ENCODE assay signal across 21 cellular contexts in genomic region chr4:144969793-144970192, GRCh38.
A peak's percentile ranks its signal among the peaks of the same experiment; 100 is the strongest.
DNase-seq lines count a peak whose midpoint lies in the region; ATAC-seq, FAIRE-seq and TF ChIP-seq lines count a peak whose summit lies in the region.
"Had no signal": no experiment of that assay in that cellular context is flagged by ENCODE, and none has a peak within 500 bp of the region (broad histone marks: within the 10 kb centered on the region; RNA-seq: fewer than 3 reads in every experiment).

No MANE protein-coding gene starts in this region.

- CTCF ChIA-PET in GM12878 (lab: Yijun Ruan, JAX), result interaction anchor here (1.7 kb wide), 1 partner anchor 67 kb away, joined by 9 read pairs; no protein-coding TSS in a partner anchor

- ATAC-seq in HG02870 (IDR thresholded peaks at IDR 0.05; ENCODE audit: unreplicated experiment), result peak; percentile 32
- ATAC-seq in HG03432 (IDR thresholded peaks at IDR 0.05; ENCODE audit: unreplicated experiment), result peak; percentile 24
- peak; percentile 67 for ATAC-seq in GM12878
- no peak for ATAC-seq in HG02759 (IDR thresholded peaks at IDR 0.05; ENCODE audit: unreplicated experiment)
- ATAC-seq: HCT116 had no signal

- no peaks in the 10 kb centered on the region; the same call in 2 of the 3 replicates for H3K9me3 ChIP-seq in GM12878 (replicated peaks; ENCODE audit: control insufficient read depth, insufficient read depth, low read length)
- H3K9me3 ChIP-seq: Caco-2 had no signal

- peak overlapping the region; percentile 45; the same call in 1 of the 2 replicates for H3K27ac ChIP-seq in GM12878 (ENCODE audit: control insufficient read depth, insufficient read depth)
- H3K27ac ChIP-seq: C4-2B, HL-60, KMS-11 had no signal

- DNase-seq in GM12891 (ENCODE audit: insufficient read length, low spot score) (no peak), GM12878 (ENCODE audit: low read depth, low spot score) (no peak), ecto neural progenitor cell (ENCODE audit: low spot score) (no peak)
- DNase-seq in activated CD4-positive, alpha-beta T cell treated with anti-CD3 and anti-CD28 coated beads for 48 hours, result no peak
- DNase-seq: AML-193; Caco-2; CD4-positive, alpha-beta T cell; GOT3; H7; HFFc6 had no signal

- TF ChIP-seq POLR2A in GM12891 (IDR thresholded peaks at IDR 0.05; ENCODE audit: low read depth, low read length) (no peak), GM12878 (IDR thresholded peaks at IDR 0.05; ENCODE audit: low read depth, low read length) (no peak)

- intact Hi-C loops in GM12878 (cut with micrococcal nuclease; ENCODE audit: unreplicated experiment), result loop anchor here (1.0 to 2.0 kb wide), 3 partner anchors 63 to 181 kb away; no protein-coding TSS in a partner anchor

- no peak overlapping the region for H3K9ac ChIP-seq in GM12878 (ENCODE audit: control insufficient read depth, insufficient read depth, low read length)
- H3K9ac ChIP-seq: KMS-11 had no signal

- TF ChIP-seq EP300 in GM12878 (IDR thresholded peaks at IDR 0.05; ENCODE audit: borderline replicate concordance in 1 of 2, control insufficient read depth in 1 of 2, low read depth in 2 of 2, low read length in 2 of 2), result no peak

- no peak overlapping the region for H3K4me2 ChIP-seq in GM12878 (ENCODE audit: control insufficient read depth, insufficient read depth)
- H3K4me2 ChIP-seq: KMS-11 had no signal

- no peak overlapping the region for H3K4me3 ChIP-seq in GM12878

- TF ChIP-seq RAD21 in GM12878 (IDR thresholded peaks at IDR 0.05; ENCODE audit: insufficient read depth, low read depth, low read length), result no peak

- H3K79me2 ChIP-seq in GM12878 (ENCODE audit: control insufficient read depth, insufficient read depth, low read length), result no peaks in the 10 kb centered on the region

- no peaks in the 10 kb centered on the region for H3K27me3 ChIP-seq in GM12878 (replicated peaks in 1 of 2; ENCODE audit: control insufficient read depth in 2 of 2, insufficient read depth in 2 of 2, low read length in 1 of 2)

- H3K4me1 ChIP-seq in GM12878 (ENCODE audit: control insufficient read depth, insufficient read depth, low read length), result peaks cover 12% of the 10 kb centered on the region

- H4K20me1 ChIP-seq in GM12878 (ENCODE audit: control insufficient read depth, insufficient read depth), result no peaks in the 10 kb centered on the region

- RAD21 ChIA-PET in GM12878 (lab: Charles Lee; ENCODE audit: unreplicated experiment), result interaction anchor here (0.6 to 2.4 kb wide), 9 partner anchors 64 to 358 kb away, joined by 3 to 20 read pairs (median 8); no protein-coding TSS in a partner anchor

- TF ChIP-seq CTCF in GM12878 (IDR thresholded peaks at IDR 0.05 in 2 of 3, conservative IDR thresholded peaks at IDR 0.05 in 1 of 3; ENCODE audit: control insufficient read depth in 2 of 3, extremely low read depth in 1 of 3, insufficient read depth in 1 of 3, low read depth in 3 of 3, low read length in 3 of 3), result no peak

- no peaks in the 10 kb centered on the region for H3K36me3 ChIP-seq in GM12878 (ENCODE audit: control insufficient read depth in 2 of 2, insufficient read depth in 2 of 2, low read length in 1 of 2)

- SMC1A ChIA-PET in GM12878 (lab: Charles Lee; ENCODE audit: uncharacterized antibody, unreplicated experiment), result interaction anchor here (0.8 to 2.4 kb wide), 12 partner anchors 19 to 188 kb away, joined by 3 to 18 read pairs (median 6); no protein-coding TSS in a partner anchor

- POLR2A ChIA-PET in GM12878 (lab: Charles Lee), result interaction anchor here (1.0 to 1.5 kb wide), 2 partner anchors 64 to 76 kb away, joined by 3 to 6 read pairs; no protein-coding TSS in a partner anchor

- BruUV-seq in GM12878 (replicated peaks; lab: Mats Ljungman, UMichigan), result no TSS peak

- in situ Hi-C loops in GM12878 (cut with MboI), result no loop called here

- 28% methylated on average over 2 of the region's 2 CpGs for WGBS in GM12878 (ENCODE audit: insufficient coverage, insufficient replicate concordance, low lambda C conversion rate, missing lambda C conversion rate)

- no peak for FAIRE-seq in GM12891 (lab: Jason Lieb, UNC)
- no peak for FAIRE-seq in GM12878 (lab: Jason Lieb, UNC)
- FAIRE-seq: A204.1, D721Med, G401.6, GM18507 had no signal

- H2AFZ ChIP-seq in GM12878 (ENCODE audit: control insufficient read depth, low read depth, low read length), result no peak overlapping the region

TF ChIP-seq in GM12891, 5 proteins besides CTCF, POLR2A, EP300 and RAD21:
- TF ChIP-seq PAX5 (IDR thresholded peaks at IDR 0.05; ENCODE audit: insufficient read depth, low read length, severe bottlenecking) (no peak), SPI1 (IDR thresholded peaks at IDR 0.05; ENCODE audit: low read depth, low read length) (0 out of 2 replicates have a peak, but pooled peaks have one; percentile 23)

TF ChIP-seq in GM12878, 131 proteins besides CTCF, POLR2A, EP300 and RAD21:
- TF ChIP-seq POLR2AphosphoS2 (IDR thresholded peaks at IDR 0.05; ENCODE audit: low read depth, low read length) (no peak), SUZ12 (IDR thresholded peaks at IDR 0.05; ENCODE audit: unreplicated experiment) (no peak), FOS (IDR thresholded peaks at IDR 0.05; ENCODE audit: borderline replicate concordance, extremely low read depth, insufficient read length) (no peak)
